Comparison of ENCODE assay signal across 22 cellular contexts in the genomic region with DNA sequence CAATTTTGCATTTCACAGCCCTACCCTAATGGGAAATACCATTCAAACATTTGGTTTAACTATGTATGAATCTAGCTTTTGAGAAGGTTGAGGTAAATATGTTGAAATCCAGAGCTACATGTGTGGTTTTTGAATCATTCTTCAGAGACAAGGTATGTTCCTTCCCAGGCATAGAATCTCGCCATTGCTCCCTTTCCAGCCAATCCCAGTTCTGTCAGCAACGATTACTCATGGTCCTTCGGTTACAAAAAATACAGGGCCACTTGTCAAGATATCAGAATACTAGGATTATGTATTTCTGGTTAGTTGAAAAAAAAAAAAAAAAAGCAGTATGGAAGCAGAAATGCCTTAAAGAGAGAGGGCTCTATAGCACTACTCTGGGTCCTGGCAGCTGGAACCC.
"Had no signal": no experiment of that assay in that cellular context is flagged by ENCODE, and none has a peak within 500 bp of the region (broad histone marks: within the 10 kb centered on the region; RNA-seq: fewer than 3 reads in every experiment).

No MANE protein-coding gene starts in this region.

- DNase-seq: dermis blood vessel endothelial cell; effector memory CD4-positive, alpha-beta T cell; erythroblast; esophagus squamous epithelium; foreskin fibroblast; gastrocnemius medialis; head of caudate nucleus; kidney; left lung; natural killer cell; right cardiac atrium; sigmoid colon; spleen; stimulated activated CD4-positive, alpha-beta T cell treated with anti-CD3 and anti-CD28 coated beads, Interleukin-4, amount 100 ng/mL, for 4 hours; stimulated activated naive CD8-positive, alpha-beta T cell treated with anti-CD3 and anti-CD28 coated beads, Interleukin-15, Interleukin-2, amounts not matched to agents 100 U/mL and 50 U/mL, for 24 hours; substantia nigra; testis; tibial artery had no signal

- H3K27me3 ChIP-seq: esophagus squamous epithelium, gastrocnemius medialis, left lung, sigmoid colon, spleen, testis, tibial artery had no signal

- FAIRE-seq: endothelial cell of umbilical vein, kidney had no signal

- H3K4me3 ChIP-seq: coronary artery, esophagus squamous epithelium, gastrocnemius medialis, left lung, prostate gland, sigmoid colon, skin epidermis, spleen, testis, tibial artery had no signal

- H3K36me3 ChIP-seq: esophagus squamous epithelium, gastrocnemius medialis, left lung, prostate gland, sigmoid colon, spleen, tibial artery had no signal
